Comparison of ENCODE assay signal across 1 cellular context in the genomic region with DNA sequence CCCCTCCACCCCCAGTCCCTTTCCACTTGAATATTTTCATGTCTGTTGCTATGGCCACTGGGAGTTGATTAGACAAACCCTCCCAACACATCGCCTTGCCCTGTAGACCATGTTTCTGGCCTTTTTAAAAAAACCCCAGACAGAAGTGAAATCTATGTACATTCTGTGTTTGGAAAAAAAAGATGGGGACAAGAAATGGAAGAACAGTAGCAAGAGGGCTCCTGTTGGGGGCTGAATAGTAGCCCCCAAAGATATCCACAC.
TF ChIP-seq lines count a peak whose summit lies in the region.

No MANE protein-coding gene starts in this region.

TF ChIP-seq in SK-N-SH treated with all-trans-retinoic acid at 6 μM for 48 hours, 23 proteins besides CTCF, POLR2A, EP300 and RAD21 (continued from another document):
- no peak for TF ChIP-seq ARNTL (CRISPR knock-in tag; IDR thresholded peaks at IDR 0.05; ENCODE audit: borderline replicate concordance, low read depth)
- no peak for TF ChIP-seq ZNF8 (CRISPR knock-in tag; IDR thresholded peaks at IDR 0.05)
